In genomic region chr1:63557365-63557987, GRCh38 we compare ENCODE assay signal across 10 cellular contexts. TPM values are rescaled to one million over a fixed set of nuclear protein-coding genes. Genes with fewer than 3 reads are reported as not detected.
DNase-seq lines count a peak whose midpoint lies in the region; ATAC-seq and TF ChIP-seq lines count a peak whose summit lies in the region.
"Had no signal": no experiment of that assay in that cellular context is flagged by ENCODE, and none has a peak within 500 bp of the region (broad histone marks: within the 10 kb centered on the region; RNA-seq: fewer than 3 reads in every experiment).

No MANE protein-coding gene starts in this region.

- H3K4me3 ChIP-seq in SK-N-SH (ENCODE audit: low read depth in 2 of 2, low read length in 1 of 2) = no peak overlapping the region; a peak in 1 of 4 replicates
- H3K4me3 ChIP-seq in fibroblast of mammary gland (ENCODE audit: control insufficient read depth, low read depth, low read length) = no peak overlapping the region
- no peak overlapping the region for H3K4me3 ChIP-seq in gastrocnemius medialis
- H3K4me3 ChIP-seq: mucosa of descending colon, SJSA1 had no signal

- no peaks in the 10 kb centered on the region for H3K9me2 ChIP-seq in SK-N-SH

- no peaks in the 10 kb centered on the region for H3K27me3 ChIP-seq in SK-N-SH (ENCODE audit: insufficient read depth)
- H3K27me3 ChIP-seq in gastrocnemius medialis = no peaks in the 10 kb centered on the region
- H3K27me3 ChIP-seq: SJSA1 had no signal

- no peaks in the 10 kb centered on the region for H3K9me3 ChIP-seq in SK-N-SH
- no peaks in the 10 kb centered on the region for H3K9me3 ChIP-seq in gastrocnemius medialis
- H3K9me3 ChIP-seq: mucosa of descending colon, SJSA1 had no signal

- H3K27ac ChIP-seq in SK-N-SH (ENCODE audit: low read depth in 2 of 2, low read length in 1 of 2) (no peak overlapping the region), gastrocnemius medialis (no peak overlapping the region)
- H3K27ac ChIP-seq: SJSA1 had no signal

- TF ChIP-seq POLR2A in gastrocnemius medialis (IDR thresholded peaks at IDR 0.05) = no peak

- H3K36me3 ChIP-seq in SK-N-SH (replicated peaks in 1 of 2; ENCODE audit: control insufficient read depth in 1 of 2, insufficient read depth in 2 of 2, low read length in 1 of 2) (peaks cover 0 to 4% of the 10 kb centered on the region in 2 experiments), gastrocnemius medialis (peaks cover 0 to 4% of the 10 kb centered on the region in 2 donors)
- H3K36me3 ChIP-seq: SJSA1 had no signal

- TF ChIP-seq CTCF in SK-N-SH (IDR thresholded peaks at IDR 0.05) (peak; percentile 70), fibroblast of mammary gland (conservative IDR thresholded peaks at IDR 0.05; ENCODE audit: control insufficient read depth, insufficient read depth, low read depth, low read length) (peak; percentile 71), gastrocnemius medialis (IDR thresholded peaks at IDR 0.05 in 4 of 5, conservative IDR thresholded peaks at IDR 0.05 in 1 of 5) (peak in 2 of 5 experiments; percentile 21 to 48)

- H2AFZ ChIP-seq in SK-N-SH (ENCODE audit: low read depth) = no peak overlapping the region; the same call in 1 of the 2 replicates

- no peak for TF ChIP-seq EP300 in SK-N-SH (IDR thresholded peaks at IDR 0.05; ENCODE audit: borderline replicate concordance in 1 of 2, low read depth in 1 of 2, low read length in 1 of 2)

- POLR2A ChIA-PET in SK-N-SH (lab: Yijun Ruan, JAX) = no interaction called here

- H3F3A ChIP-seq in SK-N-SH (replicated peaks; ENCODE audit: insufficient read depth) = no peaks in the 10 kb centered on the region

- intact Hi-C loops in gastrocnemius medialis (cut with DNase I; ENCODE audit: low total_unique reads) = no loop called here

- CTCF ChIA-PET in SK-N-SH (lab: Yijun Ruan, JAX) = interaction anchor here (0.6 to 1.5 kb wide), 11 partner anchors 10 to 76 kb away, joined by 3 to 9 read pairs (median 4); no protein-coding TSS in a partner anchor

- H3K4me1 ChIP-seq in SK-N-SH (ENCODE audit: control insufficient read depth in 1 of 2, insufficient read depth in 2 of 2, low read depth in 1 of 2, low read length in 1 of 2) (no peaks in the 10 kb centered on the region), gastrocnemius medialis (no peaks in the 10 kb centered on the region)
- H3K4me1 ChIP-seq: SJSA1 had no signal

- no peak overlapping the region for H3K9ac ChIP-seq in SK-N-SH

- H3K79me2 ChIP-seq in SK-N-SH (ENCODE audit: insufficient read depth) = no peaks in the 10 kb centered on the region

- in situ Hi-C loops in gastrocnemius medialis (cut with MboI; ENCODE audit: low sequenced_read_pairs in 4 of 4) = no loop called here

- ATAC-seq in stimulated activated naive CD8-positive, alpha-beta T cell treated with anti-CD3 and anti-CD28 coated beads, Interleukin-15, Interleukin-2, amounts not matched to agents 100 U/mL and 50 U/mL, for 24 hours = no peak
- no peak for ATAC-seq in gastrocnemius medialis
- ATAC-seq: mucosa of descending colon had no signal

- 72% methylated on average over 6 of the region's 6 CpGs for WGBS in SK-N-SH (ENCODE audit: low lambda C conversion rate)

- DNase-seq in D341Med (ENCODE audit: low spot score) = peak; percentile 14
- DNase-seq in HCEC 1CT = peak; percentile 42
- DNase-seq in SK-N-SH = peak; percentile 19
- peak; percentile 56 for DNase-seq in fibroblast of mammary gland (ENCODE audit: low read depth)
- DNase-seq in stimulated activated naive CD8-positive, alpha-beta T cell treated with anti-CD3 and anti-CD28 coated beads, Interleukin-15, Interleukin-2, amounts not matched to agents 100 U/mL and 50 U/mL, for 24 hours = peak; percentile 39
- no peak for DNase-seq in germinal center (ENCODE audit: low spot score)
- no peak for DNase-seq in GOT3 (lab: John Stamatoyannopoulos, UW)
- DNase-seq in gastrocnemius medialis = no peak

- peak; percentile 43 for TF ChIP-seq RAD21 in SK-N-SH (IDR thresholded peaks at IDR 0.05; ENCODE audit: low read length)

- H4K20me1 ChIP-seq in SK-N-SH (ENCODE audit: insufficient read depth) = no peaks in the 10 kb centered on the region

- no peak overlapping the region for H3K4me2 ChIP-seq in SK-N-SH

TF ChIP-seq in SK-N-SH, 30 proteins besides CTCF, POLR2A, EP300 and RAD21:
- TF ChIP-seq GATA2 (CRISPR knock-in tag; IDR thresholded peaks at IDR 0.05) (no peak), RCOR1 (IDR thresholded peaks at IDR 0.05; ENCODE audit: low read length) (no peak), ELF1 (IDR thresholded peaks at IDR 0.05) (peak; percentile 37; the same call in 1 of the 2 replicates)

RNA-seq across cellular contexts. Expression of gene EFCAB7, which starts 34.2 kb away (rescaled TPM):
- 2.4 and 2.7 TPM in 2 replicates for polyA plus RNA-seq in SK-N-SH (2012; rRNA removed)
- polyA plus RNA-seq in SK-N-SH (2012; cell fraction: cytosol; rRNA removed) = 3.3 and 4.4 TPM in 2 replicates
- 1.5 and 4.5 TPM in 2 replicates for polyA plus RNA-seq in SK-N-SH (2012; cell fraction: nucleus; rRNA removed)
- total RNA-seq in gastrocnemius medialis = 1 to 10 TPM; 2.2 to 6.8 (median 3.5) TPM

RNA-seq across cellular contexts. Expression of gene ITGB3BP, which starts 34.5 kb away (rescaled TPM):
- 9.9 and 12.8 TPM in 2 replicates for polyA plus RNA-seq in SK-N-SH (2012; rRNA removed)
- 14.4 and 20.2 TPM in 2 replicates for polyA plus RNA-seq in SK-N-SH (2012; cell fraction: cytosol; rRNA removed)
- 9.7 and 14.1 TPM in 2 replicates for polyA plus RNA-seq in SK-N-SH (2012; cell fraction: nucleus; rRNA removed)
- total RNA-seq in gastrocnemius medialis = 1 to 10 TPM; 1.6 to 6.1 (median 3.9) TPM

RNA-seq across cellular contexts. Expression of gene PGM1, which starts 35.7 kb away (rescaled TPM):
- polyA plus RNA-seq in SK-N-SH (2012; rRNA removed) = 19.3 and 20.7 TPM in 2 replicates
- 23.2 and 25.0 TPM in 2 replicates for polyA plus RNA-seq in SK-N-SH (2012; cell fraction: cytosol; rRNA removed)
- 18.1 and 19.6 TPM in 2 replicates for polyA plus RNA-seq in SK-N-SH (2012; cell fraction: nucleus; rRNA removed)
- total RNA-seq in gastrocnemius medialis = 100 to 1,000 TPM; 320 to 713 (median 666) TPM

Comparison
In these comparisons a context has a peak if more than half of its experiments do, and no peak if none do; other contexts are left out.
1. DNase-seq: peak in D341Med (single experiment), HCEC 1CT (single experiment), SK-N-SH (single experiment), fibroblast of mammary gland (single experiment) and stimulated activated naive CD8-positive, alpha-beta T cell treated with anti-CD3 and anti-CD28 coated beads, Interleukin-15, Interleukin-2, amounts not matched to agents 100 U/mL and 50 U/mL, for 24 hours (single experiment); none in germinal center (single experiment), GOT3 (single experiment) and gastrocnemius medialis (0 of 2).